ENCODE assay signal across 14 cellular contexts in genomic region chr4:76429636-76430035, GRCh38.
"Had no signal": no experiment of that assay in that cellular context is flagged by ENCODE, and none has a peak within 500 bp of the region (broad histone marks: within the 10 kb centered on the region; RNA-seq: fewer than 3 reads in every experiment).

No MANE protein-coding gene starts in this region.

- DNase-seq: activated CD4-positive, alpha-beta memory T cell treated with anti-CD3 and anti-CD28 coated beads for 36 hours; activated CD4-positive, alpha-beta T cell treated with anti-CD3 and anti-CD28 coated beads for 1 hour; activated naive CD8-positive, alpha-beta T cell treated with anti-CD3 and anti-CD28 coated beads, Interleukin-2, amount 10 ng/mL, durations not matched to agents 7 days and 5 days; activated T-cell treated with anti-CD3 and anti-CD28 coated beads, Interleukin-2, amount 50 U/mL, for 72 hours; anterior cingulate cortex; cerebellar nuclear complex; dermis blood vessel endothelial cell; glutamatergic neuron; lower lobe of right lung; midbrain; stimulated activated CD4-positive, alpha-beta T cell treated with anti-CD3 and anti-CD28 coated beads, Interleukin-15, amount 100 ng/mL, for 24 hours; stimulated activated CD4-positive, alpha-beta T cell treated with anti-CD3 and anti-CD28 coated beads, Interleukin-4, amount 100 ng/mL, for 24 hours; upper lobe of left lung had no signal

- ATAC-seq: activated T-cell treated with anti-CD3 and anti-CD28 coated beads, Interleukin-2, amount 50 U/mL, for 72 hours; esophagus mucosa; lower lobe of right lung had no signal
